31 cellular contexts compared by ENCODE assay signal in genomic region chr2:192993059-192993458, GRCh38.
DNase-seq lines count a peak whose midpoint lies in the region; ATAC-seq and TF ChIP-seq lines count a peak whose summit lies in the region.
"Had no signal": no experiment of that assay in that cellular context is flagged by ENCODE, and none has a peak within 500 bp of the region (broad histone marks: within the 10 kb centered on the region; RNA-seq: fewer than 3 reads in every experiment).

No MANE protein-coding gene starts in this region.

- H3K9me2 ChIP-seq in neural cell (ENCODE audit: insufficient read depth, low read length) = no peaks in the 10 kb centered on the region
- H3K9me2 ChIP-seq in SK-N-SH = no peaks in the 10 kb centered on the region

- POLR2A ChIA-PET in HEK293T (lab: Yijun Ruan, JAX) (no interaction called here), SK-N-SH (lab: Yijun Ruan, JAX) (no interaction called here)

- H3K9ac ChIP-seq in neural cell (ENCODE audit: low read length) = no peak overlapping the region
- H3K9ac ChIP-seq in SK-N-SH = no peak overlapping the region
- H3K9ac ChIP-seq: BLaER1; BLaER1 treated with 17β-estradiol and CSF1 and Interleukin-3, amounts not matched to agents 10 nM and 100 nM had no signal

- no peaks in the 10 kb centered on the region for H3K9me3 ChIP-seq in neural cell (ENCODE audit: low read length)
- no peaks in the 10 kb centered on the region for H3K9me3 ChIP-seq in SK-N-SH
- H3K9me3 ChIP-seq: A549; BE2C; BLaER1; BLaER1 treated with 17β-estradiol and CSF1 and Interleukin-3, amounts not matched to agents 10 nM and 100 nM; Caco-2 had no signal

- no peak for TF ChIP-seq RAD21 in neural cell (conservative IDR thresholded peaks at IDR 0.05)
- no peak for TF ChIP-seq RAD21 in SK-N-SH (IDR thresholded peaks at IDR 0.05; ENCODE audit: low read length)

- H3K4me3 ChIP-seq in neural cell (ENCODE audit: low read length) = no peak overlapping the region
- H3K4me3 ChIP-seq in SK-N-SH (ENCODE audit: low read depth in 2 of 2, low read length in 1 of 2) = no peak overlapping the region
- H3K4me3 ChIP-seq: A549; BLaER1; BLaER1 treated with 17β-estradiol and CSF1 and Interleukin-3, amounts not matched to agents 10 nM and 100 nM had no signal

- no peaks in the 10 kb centered on the region for H3K79me2 ChIP-seq in neural cell (replicated peaks; ENCODE audit: insufficient read depth, low read length)
- H3K79me2 ChIP-seq in SK-N-SH (ENCODE audit: insufficient read depth) = no peaks in the 10 kb centered on the region

- H3K4me2 ChIP-seq in neural cell (ENCODE audit: low read length) (no peak overlapping the region), SK-N-SH (no peak overlapping the region)
- H3K4me2 ChIP-seq: A549; BLaER1; BLaER1 treated with 17β-estradiol and CSF1 and Interleukin-3, amounts not matched to agents 10 nM and 100 nM had no signal

- H4K20me1 ChIP-seq in neural cell (ENCODE audit: insufficient read depth) (no peaks in the 10 kb centered on the region), SK-N-SH (ENCODE audit: insufficient read depth) (no peaks in the 10 kb centered on the region)
- H4K20me1 ChIP-seq: BLaER1; BLaER1 treated with 17β-estradiol and CSF1 and Interleukin-3, amounts not matched to agents 10 nM and 100 nM had no signal

- H3K27ac ChIP-seq in neural cell (ENCODE audit: low read length) (no peak overlapping the region), SK-N-SH (ENCODE audit: low read depth in 2 of 2, low read length in 1 of 2) (no peak overlapping the region)
- H3K27ac ChIP-seq: 22Rv1; A549; BLaER1; BLaER1 treated with 17β-estradiol and CSF1 and Interleukin-3, amounts not matched to agents 10 nM and 100 nM; C4-2B had no signal

- no peak for ATAC-seq in GM18909 (IDR thresholded peaks at IDR 0.05; ENCODE audit: poor library complexity, unreplicated experiment)
- ATAC-seq: A549; CD8-positive, alpha-beta T cell had no signal

- TF ChIP-seq EP300 in neural cell (conservative IDR thresholded peaks at IDR 0.05; ENCODE audit: poor library complexity, severe bottlenecking) (peak; percentile 61), SK-N-SH (IDR thresholded peaks at IDR 0.05; ENCODE audit: borderline replicate concordance in 1 of 2, low read depth in 1 of 2, low read length in 1 of 2) (no peak)

- CTCF ChIA-PET in HEK293T (lab: Yijun Ruan, JAX) = no interaction called here
- CTCF ChIA-PET in SK-N-SH (lab: Yijun Ruan, JAX) = interaction anchor here (1.4 kb wide), 1 partner anchor 243 kb away, joined by 3 read pairs; no protein-coding TSS in a partner anchor

- no peaks in the 10 kb centered on the region for H3K36me3 ChIP-seq in neural cell (ENCODE audit: insufficient read depth, low read length)
- no peaks in the 10 kb centered on the region for H3K36me3 ChIP-seq in SK-N-SH (replicated peaks in 1 of 2; ENCODE audit: control insufficient read depth in 1 of 2, insufficient read depth in 2 of 2, low read length in 1 of 2)
- H3K36me3 ChIP-seq: BE2C; BLaER1; BLaER1 treated with 17β-estradiol and CSF1 and Interleukin-3, amounts not matched to agents 10 nM and 100 nM had no signal

- H3F3A ChIP-seq in neural cell (ENCODE audit: insufficient read depth, low read length, poor library complexity, severe bottlenecking) = no peaks in the 10 kb centered on the region
- H3F3A ChIP-seq in SK-N-SH (replicated peaks; ENCODE audit: insufficient read depth) = no peaks in the 10 kb centered on the region

- 40% methylated on average over 4 of the region's 4 CpGs for whole genome bisulfite sequencing in SK-N-SH (ENCODE audit: low lambda C conversion rate)

- peak; percentile 59 to 81 for DNase-seq in NCI-H1930 (lab: John Stamatoyannopoulos, UW)
- DNase-seq in NCI-H2081 treated with DMSO at 0.1 percent for 48 hours (lab: John Stamatoyannopoulos, UW) = peak; percentile 22
- DNase-seq in HEK293T (ENCODE audit: extremely low spot score) = no peak
- no peak for DNase-seq in SK-N-SH
- DNase-seq: 8988T; ACHN; AML-193; BE2C; C1 segment of cervical spinal cord; Caco-2; Calu3; CD4-positive, alpha-beta memory T cell; CD4-positive, alpha-beta T cell; CD4-positive, CD25-positive, alpha-beta regulatory T cell; CD8-positive, alpha-beta memory T cell; CD8-positive, alpha-beta T cell; COR-L47; DMS 273 treated with DMSO at 0.1 percent for 48 hours; DMS153; DMS53; DMS79; DMS79 treated with DMSO at 0.1 percent for 48 hours; DND-41; EL had no signal

- no peaks in the 10 kb centered on the region for H3K27me3 ChIP-seq in neural cell (ENCODE audit: insufficient read depth, low read depth, low read length)
- H3K27me3 ChIP-seq in SK-N-SH (ENCODE audit: insufficient read depth) = no peaks in the 10 kb centered on the region
- H3K27me3 ChIP-seq: BE2C; BLaER1; BLaER1 treated with 17β-estradiol and CSF1 and Interleukin-3, amounts not matched to agents 10 nM and 100 nM had no signal

- no peaks in the 10 kb centered on the region for H3K4me1 ChIP-seq in SK-N-SH (ENCODE audit: control insufficient read depth in 1 of 2, insufficient read depth in 2 of 2, low read depth in 1 of 2, low read length in 1 of 2)
- H3K4me1 ChIP-seq: A549; BE2C; BLaER1; BLaER1 treated with 17β-estradiol and CSF1 and Interleukin-3, amounts not matched to agents 10 nM and 100 nM; Caco-2 had no signal

- H2AFZ ChIP-seq in neural cell (ENCODE audit: low read depth, low read length) (no peak overlapping the region), SK-N-SH (ENCODE audit: low read depth) (no peak overlapping the region)

- TF ChIP-seq CTCF in neural cell (IDR thresholded peaks at IDR 0.05; ENCODE audit: poor library complexity, severe bottlenecking) (no peak), SK-N-SH (IDR thresholded peaks at IDR 0.05) (no peak)

TF ChIP-seq in HEK293T, 16 proteins besides CTCF, POLR2A, EP300 and RAD21:
- no peak for TF ChIP-seq FOXM1 (IDR thresholded peaks at IDR 0.05; ENCODE audit: borderline replicate concordance)

TF ChIP-seq in SK-N-SH, 30 proteins besides CTCF, POLR2A, EP300 and RAD21:
- TF ChIP-seq GATA2 (CRISPR knock-in tag; IDR thresholded peaks at IDR 0.05) = no peak
- TF ChIP-seq CHD2 (IDR thresholded peaks at IDR 0.05; ENCODE audit: low read length, partially characterized antibody) = no peak
- no peak for TF ChIP-seq USF1 (IDR thresholded peaks at IDR 0.05; ENCODE audit: borderline replicate concordance, low read depth)
- TF ChIP-seq NFIC (IDR thresholded peaks at IDR 0.05; ENCODE audit: borderline replicate concordance) = no peak
- no peak for TF ChIP-seq SIN3A (IDR thresholded peaks at IDR 0.05; ENCODE audit: borderline replicate concordance, low read depth, low read length)
- no peak for TF ChIP-seq POLR2AphosphoS5 (IDR thresholded peaks at IDR 0.05; ENCODE audit: low read depth, low read length)
- TF ChIP-seq IRF3 (IDR thresholded peaks at IDR 0.05; ENCODE audit: low read depth, low read length) = no peak
- no peak for TF ChIP-seq MXI1 (IDR thresholded peaks at IDR 0.05; ENCODE audit: low read depth, low read length)
- no peak for TF ChIP-seq RCOR1 (IDR thresholded peaks at IDR 0.05; ENCODE audit: low read length)

Comparison
In these comparisons a context has a peak if more than half of its experiments do, and no peak if none do; other contexts are left out.
1. DNase-seq: peak in NCI-H1930 (2 of 2) and NCI-H2081 treated with DMSO at 0.1 percent for 48 hours (single experiment); none in HEK293T (single experiment) and SK-N-SH (single experiment).